17 cellular contexts compared by ENCODE assay signal in the genomic region with DNA sequence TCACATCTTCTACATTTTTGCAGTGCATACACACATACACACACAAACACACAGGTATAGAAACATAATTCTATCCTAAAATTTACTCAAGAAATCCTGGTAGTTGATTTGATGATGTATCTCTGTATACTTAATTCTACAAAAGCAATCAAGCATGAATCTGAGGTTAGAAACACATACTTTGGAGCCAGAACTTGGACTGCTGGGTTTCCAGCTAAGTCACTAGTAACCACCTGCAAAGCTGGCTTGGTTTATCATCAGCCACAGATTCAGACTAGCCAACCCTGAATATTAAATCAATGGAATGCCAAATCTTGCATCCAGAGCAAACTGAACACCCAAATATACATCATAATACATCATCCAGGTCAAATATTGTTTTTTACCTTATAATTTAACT. TPM values are rescaled to one million over a fixed set of nuclear protein-coding genes. Genes with fewer than 3 reads are reported as not detected.
DNase-seq lines count a peak whose midpoint lies in the region; ATAC-seq and TF ChIP-seq lines count a peak whose summit lies in the region.
"Had no signal": no experiment of that assay in that cellular context is flagged by ENCODE, and none has a peak within 500 bp of the region (broad histone marks: within the 10 kb centered on the region; RNA-seq: fewer than 3 reads in every experiment).

No MANE protein-coding gene starts in this region.

- H3K9me3 Mint-ChIP-seq in chondrocyte (ENCODE audit: low read depth) = peaks cover 20% of the 10 kb centered on the region
- H3K9me3 Mint-ChIP-seq: CD8-positive, alpha-beta memory T cell had no signal

- H3K4me3 ChIP-seq in adipocyte (ENCODE audit: low read length) = no peak overlapping the region
- H3K4me3 ChIP-seq in astrocyte of the spinal cord (ENCODE audit: low read depth, low read length) = no peak overlapping the region
- no peak overlapping the region for H3K4me3 ChIP-seq in kidney epithelial cell (ENCODE audit: low read depth, low read length)

- DNase-seq in AG09319 (ENCODE audit: extremely low read depth, low read depth) (peak; percentile 5), adipocyte (ENCODE audit: low read depth) (peak; percentile 27), astrocyte of the spinal cord (ENCODE audit: low read depth, low spot score) (peak; percentile 20), kidney epithelial cell (ENCODE audit: low read depth) (peak; percentile 23), NCI-H2107 treated with DMSO at 0.1 percent for 48 hours (lab: John Stamatoyannopoulos, UW; ENCODE audit: unreplicated experiment) (no peak), chondrocyte (ENCODE audit: low spot score) (no peak)
- DNase-seq: BE2C; C1 segment of cervical spinal cord; Caco-2; CD4-positive, CD25-positive, alpha-beta regulatory T cell; CD8-positive, alpha-beta memory T cell; HCEC 1CT had no signal

- no peak for ATAC-seq in HG02588 (IDR thresholded peaks at IDR 0.05; ENCODE audit: unreplicated experiment)
- no peak for ATAC-seq in GM21390 (IDR thresholded peaks at IDR 0.05; ENCODE audit: unreplicated experiment)
- ATAC-seq: GM23338 had no signal

- H3K36me3 Mint-ChIP-seq in chondrocyte (ENCODE audit: low read depth) = peaks cover 10% of the 10 kb centered on the region
- H3K36me3 Mint-ChIP-seq: CD4-positive, CD25-positive, alpha-beta regulatory T cell; CD8-positive, alpha-beta memory T cell had no signal

- peaks cover 18% of the 10 kb centered on the region for H3K9me3 ChIP-seq in adipocyte (ENCODE audit: control insufficient read depth, low read length)
- H3K9me3 ChIP-seq: BE2C had no signal

- H3K4me1 Mint-ChIP-seq in chondrocyte (ENCODE audit: low read depth) = no peaks in the 10 kb centered on the region
- H3K4me1 Mint-ChIP-seq: GM23338 had no signal

- H3K4me3 Mint-ChIP-seq in chondrocyte (ENCODE audit: unreplicated experiment) = no peak overlapping the region
- H3K4me3 Mint-ChIP-seq: CD4-positive, CD25-positive, alpha-beta regulatory T cell; CD8-positive, alpha-beta memory T cell; GM23338 had no signal

- no peaks in the 10 kb centered on the region for H3K27me3 ChIP-seq in adipocyte (replicated peaks; ENCODE audit: control insufficient read depth, insufficient read depth, low read length)
- no peaks in the 10 kb centered on the region for H3K27me3 ChIP-seq in kidney epithelial cell (ENCODE audit: control insufficient read depth, insufficient read depth, low read length)

- TF ChIP-seq CTCF in AG09319 (IDR thresholded peaks at IDR 0.05; ENCODE audit: low read depth, low read length) = no peak
- TF ChIP-seq CTCF in astrocyte of the spinal cord (IDR thresholded peaks at IDR 0.05; ENCODE audit: low read depth, low read length) = no peak
- TF ChIP-seq CTCF in kidney epithelial cell (IDR thresholded peaks at IDR 0.05; ENCODE audit: insufficient read depth, low read length, poor library complexity, severe bottlenecking) = no peak
- no peak for TF ChIP-seq CTCF in chondrocyte (IDR thresholded peaks at IDR 0.05)

- H3K4me1 ChIP-seq in adipocyte (ENCODE audit: control insufficient read depth, insufficient read depth, low read length) = no peaks in the 10 kb centered on the region
- H3K4me1 ChIP-seq: BE2C, Caco-2 had no signal

- H3K9ac ChIP-seq in adipocyte (ENCODE audit: low read length) = no peak overlapping the region

- in situ Hi-C loops in astrocyte of the spinal cord (cut with HindIII; ENCODE audit: low sequenced_read_pairs) = no loop called here

- H3K27me3 Mint-ChIP-seq in chondrocyte (ENCODE audit: low read depth) = no peaks in the 10 kb centered on the region

- no peaks in the 10 kb centered on the region for H3K36me3 ChIP-seq in adipocyte (ENCODE audit: control insufficient read depth, insufficient read depth, low read length, severe bottlenecking)
- no peaks in the 10 kb centered on the region for H3K36me3 ChIP-seq in kidney epithelial cell (ENCODE audit: control insufficient read depth, insufficient read depth, low read length)
- H3K36me3 ChIP-seq: BE2C had no signal

- no peak overlapping the region for H3K27ac Mint-ChIP-seq in chondrocyte (ENCODE audit: unreplicated experiment)
- H3K27ac Mint-ChIP-seq: CD4-positive, CD25-positive, alpha-beta regulatory T cell; CD8-positive, alpha-beta memory T cell; GM23338 had no signal

RNA-seq across cellular contexts. Expression of gene POU2AF2, which starts 24.8 kb away (rescaled TPM):
- total RNA-seq in kidney epithelial cell = not detected in 2 replicates
- total RNA-seq in chondrocyte = not detected in 3 replicates
- total RNA-seq: A172; Caco-2; CD4-positive, CD25-positive, alpha-beta regulatory T cell; CD8-positive, alpha-beta memory T cell; GM23338; HT1080 had no signal

Comparison
In these comparisons a context has a peak if more than half of its experiments do, and no peak if none do; other contexts are left out.
1. DNase-seq: peak in AG09319 (single experiment), adipocyte (single experiment), astrocyte of the spinal cord (single experiment) and kidney epithelial cell (single experiment); none in NCI-H2107 treated with DMSO at 0.1 percent for 48 hours (single experiment) and chondrocyte (single experiment).